8 cellular contexts compared by ENCODE assay signal in genomic region chr20:57023007-57023406, GRCh38.
"Had no signal": no experiment of that assay in that cellular context is flagged by ENCODE, and none has a peak within 500 bp of the region (broad histone marks: within the 10 kb centered on the region; RNA-seq: fewer than 3 reads in every experiment).

No MANE protein-coding gene starts in this region.

- H3K4me3 ChIP-seq: GM23248, HAP-1 had no signal

- H3K27ac ChIP-seq: GM23248, HL-60, KMS-11 had no signal

- H2AFZ ChIP-seq: GM23248 had no signal

- H3K9ac ChIP-seq: GM23248, KMS-11 had no signal

- H3K9me3 ChIP-seq: HAP-1 had no signal

- H3K4me2 ChIP-seq: KMS-11 had no signal

- FAIRE-seq: H54 had no signal

- DNase-seq: GM23248, HFFc6, IMR-90, KBM-7 had no signal

- H3K36me3 ChIP-seq: HAP-1 had no signal
